Comparison of ENCODE assay signal across 1 cellular context in genomic region chr18:50281295-50281971, GRCh38.
A peak's percentile ranks its signal among the peaks of the same experiment; 100 is the strongest.
TF ChIP-seq lines count a peak whose summit lies in the region.

MBD1 (minus strand) TSS chr18:50281523; CDS start chr18:50279992, 1,531 bp downstream.

TF ChIP-seq in HepG2, 621 proteins besides CTCF, POLR2A, EP300 and RAD21 (continued from another document and continues in another):
- TF ChIP-seq ZNF710 (CRISPR knock-in tag; IDR thresholded peaks at IDR 0.05; ENCODE audit: borderline replicate concordance) (peak; percentile 55; the same call in 1 of the 2 replicates), ATM (IDR thresholded peaks at IDR 0.05; ENCODE audit: borderline replicate concordance) (no peak), YEATS4 (CRISPR knock-in tag; IDR thresholded peaks at IDR 0.05; ENCODE audit: borderline replicate concordance) (peak; percentile 79; the same call in 1 of the 2 replicates), GLI4 (CRISPR knock-in tag; IDR thresholded peaks at IDR 0.05; ENCODE audit: borderline replicate concordance) (no peak), ZNF33A (CRISPR knock-in tag; IDR thresholded peaks at IDR 0.05; ENCODE audit: borderline replicate concordance) (0 out of 2 replicates have a peak, but pooled peaks have one; percentile 74), RFXANK (CRISPR knock-in tag; IDR thresholded peaks at IDR 0.05) (peak; percentile 21; the same call in 1 of the 2 replicates), JARID2 (CRISPR knock-in tag; IDR thresholded peaks at IDR 0.05; ENCODE audit: insufficient replicate concordance) (peak; percentile 68), DR1 (CRISPR knock-in tag; IDR thresholded peaks at IDR 0.05) (peak; percentile 65; the same call in 1 of the 2 replicates), ZNF547 (CRISPR knock-in tag; IDR thresholded peaks at IDR 0.05) (0 out of 2 replicates have a peak, but pooled peaks have one; percentile 35), ERF (CRISPR knock-in tag; IDR thresholded peaks at IDR 0.05) (peak; percentile 62; the same call in 1 of the 2 replicates), ZNF317 (CRISPR knock-in tag; IDR thresholded peaks at IDR 0.05) (0 out of 2 replicates have a peak, but pooled peaks have one; percentile 69), PCBP1 (IDR thresholded peaks at IDR 0.05; ENCODE audit: borderline replicate concordance, low read depth, low read length) (0 out of 2 replicates have a peak, but pooled peaks have one; percentile 16), PHF5A (CRISPR knock-in tag; IDR thresholded peaks at IDR 0.05; ENCODE audit: low read depth, unreplicated experiment) (peak; percentile 49), MAF1 (CRISPR knock-in tag; IDR thresholded peaks at IDR 0.05; ENCODE audit: borderline replicate concordance) (no peak), SRY (CRISPR knock-in tag; IDR thresholded peaks at IDR 0.05) (no peak), MXD4 (CRISPR knock-in tag; IDR thresholded peaks at IDR 0.05) (peak; percentile 75), PREB (CRISPR knock-in tag; IDR thresholded peaks at IDR 0.05) (no peak), ZNF605 (CRISPR knock-in tag; IDR thresholded peaks at IDR 0.05) (peak; percentile 84), ATF7-NPFF (CRISPR knock-in tag; IDR thresholded peaks at IDR 0.05; ENCODE audit: low read depth) (peak; percentile 78), MTF2 (CRISPR knock-in tag; IDR thresholded peaks at IDR 0.05; ENCODE audit: borderline replicate concordance) (peak; percentile 88; the same call in 1 of the 2 replicates), HOXA9 (CRISPR knock-in tag; IDR thresholded peaks at IDR 0.05; ENCODE audit: borderline replicate concordance) (0 out of 2 replicates have a peak, but pooled peaks have one; percentile 55), EHMT2 (IDR thresholded peaks at IDR 0.05; ENCODE audit: borderline replicate concordance, low read depth, low read length) (no peak), SMC3 (IDR thresholded peaks at IDR 0.05; ENCODE audit: low read length) (no peak), ZFP90 (CRISPR knock-in tag; IDR thresholded peaks at IDR 0.05; ENCODE audit: borderline replicate concordance) (peak; percentile 47; the same call in 1 of the 2 replicates), NCOA2 (CRISPR knock-in tag; IDR thresholded peaks at IDR 0.05) (peak; percentile 44; the same call in 1 of the 2 replicates), ZNF557 (CRISPR knock-in tag; IDR thresholded peaks at IDR 0.05) (peak; percentile 38; the same call in 1 of the 2 replicates), ZNF136 (CRISPR knock-in tag; IDR thresholded peaks at IDR 0.05; ENCODE audit: low read depth) (peak; percentile 61; the same call in 1 of the 2 replicates), HOXD1 (CRISPR knock-in tag; IDR thresholded peaks at IDR 0.05) (0 out of 2 replicates have a peak, but pooled peaks have one; percentile 69), ZNF552 (CRISPR knock-in tag; IDR thresholded peaks at IDR 0.05; ENCODE audit: borderline replicate concordance) (peak; percentile 81; the same call in 1 of the 2 replicates), NONO (IDR thresholded peaks at IDR 0.05) (no peak), NONO (CRISPR knock-in tag; conservative IDR thresholded peaks at IDR 0.05) (peak; percentile 90), ZNF264 (CRISPR knock-in tag; IDR thresholded peaks at IDR 0.05) (peak; percentile 47; the same call in 1 of the 2 replicates), TBX2 (CRISPR knock-in tag; IDR thresholded peaks at IDR 0.05; ENCODE audit: borderline replicate concordance) (peak; percentile 80; the same call in 1 of the 2 replicates), CHD2 (IDR thresholded peaks at IDR 0.05; ENCODE audit: low read depth, low read length) (no peak), ZNF329 (CRISPR knock-in tag; IDR thresholded peaks at IDR 0.05; ENCODE audit: low read depth) (0 out of 2 replicates have a peak, but pooled peaks have one; percentile 60), ZFP82 (CRISPR knock-in tag; IDR thresholded peaks at IDR 0.05; ENCODE audit: borderline replicate concordance) (0 out of 2 replicates have a peak, but pooled peaks have one; percentile 36), ZNF556 (CRISPR knock-in tag; IDR thresholded peaks at IDR 0.05; ENCODE audit: borderline replicate concordance) (peak; percentile 66; the same call in 1 of the 2 replicates), TCF7 (IDR thresholded peaks at IDR 0.05; ENCODE audit: low read depth) (no peak), ZNF335 (CRISPR knock-in tag; IDR thresholded peaks at IDR 0.05) (peak; percentile 87; the same call in 1 of the 2 replicates), NFKBIZ (CRISPR knock-in tag; IDR thresholded peaks at IDR 0.05) (peak; percentile 60; the same call in 1 of the 2 replicates), RFXAP (CRISPR knock-in tag; IDR thresholded peaks at IDR 0.05; ENCODE audit: borderline replicate concordance) (peak; percentile 68; the same call in 1 of the 2 replicates), ZNF3 (CRISPR knock-in tag; IDR thresholded peaks at IDR 0.05) (no peak), BORCS8-MEF2B (CRISPR knock-in tag; IDR thresholded peaks at IDR 0.05) (peak; percentile 64; the same call in 1 of the 2 replicates), KLF11 (CRISPR knock-in tag; IDR thresholded peaks at IDR 0.05) (peak; percentile 73; the same call in 1 of the 2 replicates), PLRG1 (conservative IDR thresholded peaks at IDR 0.05) (no peak), ZNF773 (CRISPR knock-in tag; IDR thresholded peaks at IDR 0.05; ENCODE audit: borderline replicate concordance) (0 out of 2 replicates have a peak, but pooled peaks have one; percentile 73), ZNF407 (CRISPR knock-in tag; IDR thresholded peaks at IDR 0.05; ENCODE audit: not compliant biosample characterization) (peak; percentile 43)
- TF ChIP-seq, protein P1, sequence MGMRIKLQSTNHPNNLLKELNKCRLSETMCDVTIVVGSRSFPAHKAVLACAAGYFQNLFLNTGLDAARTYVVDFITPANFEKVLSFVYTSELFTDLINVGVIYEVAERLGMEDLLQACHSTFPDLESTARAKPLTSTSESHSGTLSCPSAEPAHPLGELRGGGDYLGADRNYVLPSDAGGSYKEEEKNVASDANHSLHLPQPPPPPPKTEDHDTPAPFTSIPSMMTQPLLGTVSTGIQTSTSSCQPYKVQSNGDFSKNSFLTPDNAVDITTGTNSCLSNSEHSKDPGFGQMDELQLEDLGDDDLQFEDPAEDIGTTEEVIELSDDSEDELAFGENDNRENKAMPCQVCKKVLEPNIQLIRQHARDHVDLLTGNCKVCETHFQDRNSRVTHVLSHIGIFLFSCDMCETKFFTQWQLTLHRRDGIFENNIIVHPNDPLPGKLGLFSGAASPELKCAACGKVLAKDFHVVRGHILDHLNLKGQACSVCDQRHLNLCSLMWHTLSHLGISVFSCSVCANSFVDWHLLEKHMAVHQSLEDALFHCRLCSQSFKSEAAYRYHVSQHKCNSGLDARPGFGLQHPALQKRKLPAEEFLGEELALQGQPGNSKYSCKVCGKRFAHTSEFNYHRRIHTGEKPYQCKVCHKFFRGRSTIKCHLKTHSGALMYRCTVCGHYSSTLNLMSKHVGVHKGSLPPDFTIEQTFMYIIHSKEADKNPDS (CRISPR knock-in tag; IDR thresholded peaks at IDR 0.05) = peak; percentile 90; the same call in 1 of the 2 replicates
- TF ChIP-seq, protein P2, sequence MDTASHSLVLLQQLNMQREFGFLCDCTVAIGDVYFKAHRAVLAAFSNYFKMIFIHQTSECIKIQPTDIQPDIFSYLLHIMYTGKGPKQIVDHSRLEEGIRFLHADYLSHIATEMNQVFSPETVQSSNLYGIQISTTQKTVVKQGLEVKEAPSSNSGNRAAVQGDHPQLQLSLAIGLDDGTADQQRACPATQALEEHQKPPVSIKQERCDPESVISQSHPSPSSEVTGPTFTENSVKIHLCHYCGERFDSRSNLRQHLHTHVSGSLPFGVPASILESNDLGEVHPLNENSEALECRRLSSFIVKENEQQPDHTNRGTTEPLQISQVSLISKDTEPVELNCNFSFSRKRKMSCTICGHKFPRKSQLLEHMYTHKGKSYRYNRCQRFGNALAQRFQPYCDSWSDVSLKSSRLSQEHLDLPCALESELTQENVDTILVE (CRISPR knock-in tag; IDR thresholded peaks at IDR 0.05) = peak; percentile 91
- TF ChIP-seq, protein P3, sequence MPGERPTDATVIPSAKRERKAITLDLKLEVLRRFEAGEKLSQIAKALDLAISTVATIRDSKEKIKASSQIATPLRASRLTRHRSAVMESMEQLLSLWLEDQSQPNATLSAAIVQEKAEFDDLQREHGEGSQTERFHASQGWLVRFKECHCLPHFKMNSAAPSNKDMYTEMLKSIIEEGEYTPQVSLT (CRISPR knock-in tag; IDR thresholded peaks at IDR 0.05; ENCODE audit: borderline replicate concordance, low read depth) = no peak
- TF ChIP-seq, protein P4, sequence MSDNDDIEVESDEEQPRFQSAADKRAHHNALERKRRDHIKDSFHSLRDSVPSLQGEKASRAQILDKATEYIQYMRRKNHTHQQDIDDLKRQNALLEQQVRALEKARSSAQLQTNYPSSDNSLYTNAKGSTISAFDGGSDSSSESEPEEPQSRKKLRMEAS (IDR thresholded peaks at IDR 0.05) = peak; percentile 93
